10 cellular contexts compared by ENCODE assay signal in genomic region chrX:39896951-39897740, GRCh38.
DNase-seq lines count a peak whose midpoint lies in the region; ATAC-seq and TF ChIP-seq lines count a peak whose summit lies in the region.
"Had no signal": no experiment of that assay in that cellular context is flagged by ENCODE, and none has a peak within 500 bp of the region (broad histone marks: within the 10 kb centered on the region; RNA-seq: fewer than 3 reads in every experiment).

No MANE protein-coding gene starts in this region.

- intact Hi-C loops in tibial artery (cut with DNase I; ENCODE audit: low total_unique reads): no loop called here

- H3K27ac Mint-ChIP-seq in effector memory CD8-positive, alpha-beta T cell: no peak overlapping the region
- H3K27ac Mint-ChIP-seq: activated T-cell treated with anti-CD3 and anti-CD28 coated beads, Interleukin-2, amount 50 U/mL, for 72 hours; stimulated activated memory B cell treated with anti-CD40 and anti-IgM and Interleukin-4, amounts not matched to agents 10 μg/mL and 1 μg/mL and 100 μg/mL, for 72 hours had no signal

- H3K4me1 Mint-ChIP-seq in effector memory CD8-positive, alpha-beta T cell (ENCODE audit: low read depth in 2 of 2): no peaks in the 10 kb centered on the region

- no peaks in the 10 kb centered on the region for H3K36me3 Mint-ChIP-seq in effector memory CD8-positive, alpha-beta T cell (ENCODE audit: insufficient read depth)
- H3K36me3 Mint-ChIP-seq: stimulated activated memory B cell treated with anti-CD40 and anti-IgM and Interleukin-4, amounts not matched to agents 10 μg/mL and 1 μg/mL and 100 μg/mL, for 72 hours had no signal

- in situ Hi-C loops in astrocyte of the cerebellum (cut with HindIII; ENCODE audit: low sequenced_read_pairs): no loop called here

- no peaks in the 10 kb centered on the region for H3K27me3 Mint-ChIP-seq in effector memory CD8-positive, alpha-beta T cell

- H3K4me3 ChIP-seq in astrocyte of the cerebellum (ENCODE audit: low read depth, low read length) (no peak overlapping the region), tibial artery (no peak overlapping the region)

- H3K27ac ChIP-seq in tibial artery: peak overlapping the region; percentile 41 to 47

- no peak for ATAC-seq in effector memory CD8-positive, alpha-beta T cell (replicated peaks)
- ATAC-seq: activated T-cell treated with anti-CD3 and anti-CD28 coated beads, Interleukin-2, amount 50 U/mL, for 72 hours; stimulated activated memory B cell treated with anti-CD40 and anti-IgM and Interleukin-4, amounts not matched to agents 10 μg/mL and 1 μg/mL and 100 μg/mL, for 72 hours had no signal

- H3K4me3 Mint-ChIP-seq in effector memory CD8-positive, alpha-beta T cell: no peak overlapping the region
- H3K4me3 Mint-ChIP-seq: activated T-cell treated with anti-CD3 and anti-CD28 coated beads, Interleukin-2, amount 50 U/mL, for 72 hours; stimulated activated memory B cell treated with anti-CD40 and anti-IgM and Interleukin-4, amounts not matched to agents 10 μg/mL and 1 μg/mL and 100 μg/mL, for 72 hours had no signal

- H3K36me3 ChIP-seq in tibial artery: no peaks in the 10 kb centered on the region

- no peaks in the 10 kb centered on the region for H3K9me3 ChIP-seq in tibial artery

- H3K9me3 Mint-ChIP-seq in effector memory CD8-positive, alpha-beta T cell: no peaks in the 10 kb centered on the region
- H3K9me3 Mint-ChIP-seq: activated T-cell treated with anti-CD3 and anti-CD28 coated beads, Interleukin-2, amount 50 U/mL, for 72 hours; stimulated activated memory B cell treated with anti-CD40 and anti-IgM and Interleukin-4, amounts not matched to agents 10 μg/mL and 1 μg/mL and 100 μg/mL, for 72 hours had no signal

- DNase-seq in NCI-H82 (lab: John Stamatoyannopoulos, UW): peak; percentile 48
- no peak for DNase-seq in NCI-H82 treated with DMSO at 0.1 percent for 48 hours (lab: John Stamatoyannopoulos, UW; ENCODE audit: unreplicated experiment)
- DNase-seq in astrocyte of the cerebellum (ENCODE audit: low read depth): peak; percentile 38
- DNase-seq in iPS-NIHi7 (ENCODE audit: extremely low spot score): peak; percentile 70
- peak; percentile 30 to 74 for DNase-seq in tibial artery
- no peak for DNase-seq in NCI-H774 (lab: John Stamatoyannopoulos, UW)
- DNase-seq in effector memory CD8-positive, alpha-beta T cell: no peak
- no peak for DNase-seq in NOMO-1 treated with DMSO at 0.1 percent for 48 hours (lab: John Stamatoyannopoulos, UW; ENCODE audit: unreplicated experiment)
- DNase-seq: activated T-cell treated with anti-CD3 and anti-CD28 coated beads, Interleukin-2, amount 50 U/mL, for 72 hours had no signal

- no peak for TF ChIP-seq CTCF in astrocyte of the cerebellum (IDR thresholded peaks at IDR 0.05; ENCODE audit: low read depth, low read length, missing control alignments)
- TF ChIP-seq CTCF in tibial artery (IDR thresholded peaks at IDR 0.05): no peak

- H3K4me1 ChIP-seq in tibial artery: peaks cover 0 to 17% (median 7%) of the 10 kb centered on the region in 4 donors

- H3K27me3 ChIP-seq in tibial artery: no peaks in the 10 kb centered on the region

Comparison
In these comparisons a context has a peak if more than half of its experiments do, and no peak if none do; other contexts are left out.
1. DNase-seq: peak in NCI-H82 (single experiment), astrocyte of the cerebellum (single experiment), iPS-NIHi7 (single experiment) and tibial artery (2 of 2); none in NCI-H82 treated with DMSO at 0.1 percent for 48 hours (single experiment), NCI-H774 (single experiment), effector memory CD8-positive, alpha-beta T cell (0 of 3) and NOMO-1 treated with DMSO at 0.1 percent for 48 hours (single experiment).